ENCODE assay signal across 13 cellular contexts in genomic region chr15:47186071-47186470, GRCh38.
"Had no signal": no experiment of that assay in that cellular context is flagged by ENCODE, and none has a peak within 500 bp of the region (broad histone marks: within the 10 kb centered on the region; RNA-seq: fewer than 3 reads in every experiment).

No MANE protein-coding gene starts in this region.

- H3K27me3 ChIP-seq: thyroid gland had no signal

- H3K36me3 ChIP-seq: esophagus muscularis mucosa, gastroesophageal sphincter, heart right ventricle, left ventricle myocardium inferior, right atrium auricular region, thyroid gland had no signal

- ATAC-seq: gastroesophageal sphincter, heart right ventricle had no signal

- H3K4me3 ChIP-seq: gastroesophageal sphincter, right atrium auricular region, thyroid gland had no signal

- DNase-seq: activated CD4-positive, alpha-beta T cell treated with anti-CD3 and anti-CD28 coated beads, Interleukin-2, amount 50 U/mL, for 48 hours; effector CD4-positive, alpha-beta T cell; heart right ventricle; left ventricle myocardium inferior; nephron progenitor cell; stimulated activated CD4-positive, alpha-beta T cell treated with anti-CD3 and anti-CD28 coated beads, Interleukin-12 subunit alpha, Interleukin-12 subunit beta, amount 100 ng/mL, for 4 hours; stimulated activated CD4-positive, alpha-beta T cell treated with anti-CD3 and anti-CD28 coated beads, Interleukin-1b, Interleukin-23, amount 100 ng/mL, for 48 hours; stimulated activated CD8-positive, alpha-beta memory T cell treated with anti-CD3 and anti-CD28 coated beads, Interleukin-4, amount 100 ng/mL, for 48 hours; stimulated activated naive CD4-positive, alpha-beta T cell; thyroid gland had no signal

- H3K9me3 ChIP-seq: esophagus muscularis mucosa, gastroesophageal sphincter, heart right ventricle, left ventricle myocardium inferior, right atrium auricular region, thyroid gland had no signal

- H3K27ac ChIP-seq: esophagus muscularis mucosa, gastroesophageal sphincter, heart right ventricle, left ventricle myocardium inferior, right atrium auricular region, thyroid gland had no signal
